Comparison of ENCODE assay signal across 8 cellular contexts in the genomic region with DNA sequence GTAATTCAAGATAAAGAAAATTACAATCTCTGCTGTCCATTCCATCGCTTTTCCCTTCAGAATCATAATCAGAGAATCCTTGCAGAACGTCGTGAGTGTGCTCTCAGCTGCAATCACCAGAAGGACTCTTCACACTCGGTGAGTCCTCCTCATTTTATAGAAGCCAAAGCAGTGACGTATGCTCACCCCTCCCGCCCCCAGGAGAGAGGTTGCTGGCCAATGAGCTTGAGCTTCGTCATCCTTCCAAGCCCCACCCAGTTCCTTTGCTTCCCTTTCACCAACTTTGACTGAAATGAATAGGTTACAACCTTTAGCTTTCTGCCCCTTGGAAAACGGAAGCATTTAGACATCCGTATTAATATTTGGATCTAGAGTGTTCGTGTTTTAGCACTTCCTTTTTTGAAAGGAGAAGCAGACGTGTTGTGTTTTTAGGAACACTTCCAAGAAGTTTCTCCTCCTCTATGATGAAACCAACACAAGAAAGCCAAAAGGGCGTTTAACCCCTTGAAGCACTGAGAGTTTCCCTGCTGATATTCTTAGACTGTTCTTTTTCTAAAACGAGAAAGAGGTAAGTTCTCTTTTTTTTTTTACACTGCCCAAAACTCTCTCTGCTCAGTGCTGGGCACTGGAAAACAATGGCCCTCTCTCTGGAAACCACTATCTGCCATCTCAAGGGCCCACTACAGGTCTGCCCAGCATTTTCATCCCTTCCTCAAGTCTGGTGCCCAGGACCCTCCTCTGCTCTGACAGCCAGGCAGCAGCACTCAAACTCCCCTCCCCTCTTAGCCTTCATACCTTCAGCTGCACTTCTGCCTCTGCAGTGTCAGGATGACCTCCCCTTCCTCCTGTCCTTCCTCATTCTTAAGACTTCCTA. TPM values are rescaled to one million over a fixed set of nuclear protein-coding genes. Genes with fewer than 3 reads are reported as not detected.
DNase-seq lines count a peak whose midpoint lies in the region; ATAC-seq, FAIRE-seq and TF ChIP-seq lines count a peak whose summit lies in the region.

No MANE protein-coding gene starts in this region.

- TF ChIP-seq POLR2A in H54 (IDR thresholded peaks at IDR 0.05; ENCODE audit: low read depth, low read length) = peak; percentile 8; the same call in 1 of the 2 replicates

- peak; percentile 73 to 75 for ATAC-seq in activated naive CD4-positive, alpha-beta T cell treated with anti-CD3 and anti-CD28 coated beads, Interleukin-2, amount 50 U/mL, for 72 hours
- peak; percentile 95 to 96 for ATAC-seq in right cardiac atrium
- ATAC-seq in GM21737 (IDR thresholded peaks at IDR 0.05; ENCODE audit: unreplicated experiment) = no peak

- in situ Hi-C loops in SK-MEL-5 (cut with HindIII; ENCODE audit: low pct_unique_long_range_greater_than_20kb, low sequenced_read_pairs) = no loop called here

- H3K27ac ChIP-seq in C4-2B (peak overlapping the region; percentile 52), right cardiac atrium (ENCODE audit: low read length) (peak overlapping the region; percentile 61)

- peaks cover 30 to 34% of the 10 kb centered on the region in 2 donors for H3K9me3 Mint-ChIP-seq in activated naive CD4-positive, alpha-beta T cell treated with anti-CD3 and anti-CD28 coated beads, Interleukin-2, amount 50 U/mL, for 72 hours

- DNase-seq in H54 (ENCODE audit: insufficient read length, low spot score) = peak; percentile 58
- DNase-seq in SK-MEL-5 (ENCODE audit: low read depth, low spot score) = peak; percentile 44
- DNase-seq in activated naive CD4-positive, alpha-beta T cell treated with anti-CD3 and anti-CD28 coated beads, Interleukin-2, amount 50 U/mL, for 72 hours (ENCODE audit: low spot score in 2 of 2) = peak; percentile 83 to 85
- DNase-seq in right cardiac atrium = peak; percentile 80 to 89 (median 87)
- peak; percentile 69 to 70 for DNase-seq in stimulated activated CD4-positive, alpha-beta T cell treated with anti-CD3 and anti-CD28 coated beads, Interleukin-2, amount 100 ng/mL, for 48 hours
- DNase-seq in hippocampal formation (lab: John Stamatoyannopoulos, UW) = no peak

- no peaks in the 10 kb centered on the region for H3K27me3 ChIP-seq in right cardiac atrium (ENCODE audit: control insufficient read depth, insufficient read depth)

- WGBS in right cardiac atrium = 15% methylated on average over 13 of the region's 13 CpGs

- H3K4me1 ChIP-seq in right cardiac atrium (ENCODE audit: control insufficient read depth, insufficient read depth, low read length) = peaks cover 2% of the 10 kb centered on the region

- H3K36me3 Mint-ChIP-seq in activated naive CD4-positive, alpha-beta T cell treated with anti-CD3 and anti-CD28 coated beads, Interleukin-2, amount 50 U/mL, for 72 hours = peaks cover 40 to 45% of the 10 kb centered on the region in 2 donors

- peak; percentile 85 for FAIRE-seq in H54 (lab: Jason Lieb, UNC)

- peak overlapping the region; percentile 91 to 99 for H3K27ac Mint-ChIP-seq in activated naive CD4-positive, alpha-beta T cell treated with anti-CD3 and anti-CD28 coated beads, Interleukin-2, amount 50 U/mL, for 72 hours

- peak overlapping the region; percentile 4 for H3K4me3 ChIP-seq in right cardiac atrium (ENCODE audit: low read length)

- TF ChIP-seq CTCF in C4-2B (conservative IDR thresholded peaks at IDR 0.05) = no peak

- intact Hi-C loops in right cardiac atrium (cut with DNase I) = loop anchor here in 1 of 4 donors (10.0 kb wide), 1 partner anchor 77 kb away; no protein-coding TSS in a partner anchor

- H3K9me3 ChIP-seq in right cardiac atrium (ENCODE audit: control insufficient read depth, low read length) = peaks cover 5% of the 10 kb centered on the region

RNA-seq across cellular contexts. Expression of a gene that starts 44.3 kb away (rescaled TPM):
- total RNA-seq in SK-MEL-5 (2014; rRNA removed; shearing (Covaris generic)) = 0.21 TPM in 1 of 2 replicates, not detected in the other
- 0.06 TPM in 1 of 2 replicates, not detected in the other for polyA plus RNA-seq in SK-MEL-5 (2015; cell fraction: cytosol; rRNA removed)
- polyA plus RNA-seq in SK-MEL-5 (2015; cell fraction: nucleus; rRNA removed) = not detected in 2 replicates
- total RNA-seq in activated naive CD4-positive, alpha-beta T cell treated with anti-CD3 and anti-CD28 coated beads, Interleukin-2, amount 50 U/mL, for 72 hours = 10 to 100 TPM; 24.7 to 40.7 TPM
- total RNA-seq in right cardiac atrium = 1 to 10 TPM in 2 of 4 donors, under 1 TPM in 2; 0.65 to 1.6 (median 1.2) TPM
- polyA plus RNA-seq in right cardiac atrium = 0.36 TPM

Comparison
In these comparisons a context has a peak if more than half of its experiments do, and no peak if none do; other contexts are left out.
1. DNase-seq: peak in H54 (single experiment), SK-MEL-5 (single experiment), activated naive CD4-positive, alpha-beta T cell treated with anti-CD3 and anti-CD28 coated beads, Interleukin-2, amount 50 U/mL, for 72 hours (2 of 2), right cardiac atrium (3 of 3) and stimulated activated CD4-positive, alpha-beta T cell treated with anti-CD3 and anti-CD28 coated beads, Interleukin-2, amount 100 ng/mL, for 48 hours (2 of 2); none in hippocampal formation (0 of 2).
2. RNA of a gene that starts 44.3 kb away (total RNA-seq): 24.7 to 40.7 TPM in activated naive CD4-positive, alpha-beta T cell treated with anti-CD3 and anti-CD28 coated beads, Interleukin-2, amount 50 U/mL, for 72 hours; 0.65 to 1.6 TPM in right cardiac atrium and 0.21 TPM in SK-MEL-5; every median in the first group is over 10 times any median in the second.